ENCODE assay signal across 30 cellular contexts in genomic region chr10:128474571-128474970, GRCh38.
"Had no signal": no experiment of that assay in that cellular context is flagged by ENCODE, and none has a peak within 500 bp of the region (broad histone marks: within the 10 kb centered on the region; RNA-seq: fewer than 3 reads in every experiment).

No MANE protein-coding gene starts in this region.

- H3K9me3 ChIP-seq: Peyer's patch, SK-N-SH had no signal

- H3K4me1 ChIP-seq: Peyer's patch, SJSA1 had no signal

- H3K36me3 ChIP-seq: Peyer's patch, SJSA1 had no signal

- DNase-seq: Karpas-422, KBM-7, MM.1S, MV-4-11, NCI-H1092, NCI-H1105, NCI-H1417 treated with DMSO at 0.1 percent for 48 hours, NCI-H1436 treated with DMSO at 0.1 percent for 48 hours, NCI-H1694 treated with DMSO at 0.1 percent for 48 hours, NCI-H187 treated with DMSO at 0.1 percent for 48 hours, NCI-H2029, NCI-H2081, NCI-H2171 treated with DMSO at 0.1 percent for 48 hours, NCI-H2227 treated with DMSO at 0.1 percent for 48 hours, NCI-H345, NCI-H446, NCI-H510A treated with DMSO at 0.1 percent for 48 hours, NCI-H524 treated with DMSO at 0.1 percent for 48 hours, NCI-H526 treated with DMSO at 0.1 percent for 48 hours, NCI-H774, OCI-M1, PC-3, Peyer's patch, Right ventricle myocardium superior, RPMI8226, SHP77 treated with DMSO at 0.1 percent for 48 hours, SK-N-SH, SW 1271 had no signal

- H3K27ac ChIP-seq: KMS-11, Peyer's patch, SJSA1 had no signal

- H3K27me3 ChIP-seq: Peyer's patch, SJSA1 had no signal

- H3K4me3 ChIP-seq: Peyer's patch, SJSA1 had no signal

- H3K9ac ChIP-seq: KMS-11, SK-N-SH had no signal

- H3K4me2 ChIP-seq: KMS-11, SK-N-SH had no signal
